Comparison of ENCODE assay signal across 26 cellular contexts in the genomic region with DNA sequence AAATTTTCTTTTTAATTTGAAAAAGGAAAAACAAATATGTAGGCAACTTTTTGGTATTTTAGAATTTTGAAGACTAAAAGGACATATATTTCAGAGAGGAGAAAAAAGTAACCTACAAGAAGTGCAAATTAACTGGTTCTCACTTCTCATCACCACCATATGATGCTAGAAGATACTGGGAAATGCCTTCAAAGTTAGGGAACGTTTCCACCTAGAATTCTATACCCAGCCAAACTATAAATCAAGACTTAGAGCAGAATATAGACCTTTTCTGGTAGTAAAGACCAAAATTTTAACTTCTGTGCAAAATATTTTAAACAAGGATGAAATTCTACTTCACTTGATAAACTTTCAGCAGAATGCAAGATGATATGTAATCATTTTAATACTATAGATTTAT.
"Had no signal": no experiment of that assay in that cellular context is flagged by ENCODE, and none has a peak within 500 bp of the region (broad histone marks: within the 10 kb centered on the region; RNA-seq: fewer than 3 reads in every experiment).

No MANE protein-coding gene starts in this region.

- H3K4me1 ChIP-seq: breast epithelium, colonic mucosa, gastrocnemius medialis had no signal

- H3K27ac ChIP-seq: ascending aorta, cardiac muscle cell, colonic mucosa, gastrocnemius medialis had no signal

- ATAC-seq: activated CD4-positive, alpha-beta T cell treated with anti-CD3 and anti-CD28 coated beads for 36 hours; activated CD8-positive, alpha-beta memory T cell treated with anti-CD3 and anti-CD28 coated beads, Interleukin-2, amount 10 ng/mL, durations not matched to agents 7 days and 5 days; activated CD8-positive, alpha-beta T cell treated with anti-CD3 and anti-CD28 coated beads, Interleukin-2, amount 10 ng/mL, durations not matched to agents 7 days and 5 days; activated naive CD4-positive, alpha-beta T cell treated with anti-CD3 and anti-CD28 coated beads, Interleukin-2, amount 50 U/mL, for 72 hours; gastrocnemius medialis; heart left ventricle had no signal

- DNase-seq: activated CD4-positive, alpha-beta memory T cell treated with anti-CD3 and anti-CD28 coated beads for 36 hours; activated CD4-positive, alpha-beta T cell treated with anti-CD3 and anti-CD28 coated beads for 36 hours; activated CD4-positive, alpha-beta T cell treated with anti-CD3 and anti-CD28 coated beads, Interleukin-2, amount 10 ng/mL, durations not matched to agents 24 days and 14 days; activated CD4-positive, CD25-positive, alpha-beta regulatory T cell; activated CD4-positive, CD25-positive, alpha-beta regulatory T cell treated with anti-CD3 and anti-CD28 coated beads, Interleukin-2, amount 50 U/mL, for 72 hours; activated CD8-positive, alpha-beta memory T cell treated with anti-CD3 and anti-CD28 coated beads, Interleukin-2, amount 10 ng/mL, durations not matched to agents 7 days and 5 days; activated CD8-positive, alpha-beta memory T cell treated with anti-CD3 and anti-CD28 coated beads, Interleukin-2, amount 50 U/mL, for 4 hours; activated CD8-positive, alpha-beta T cell treated with anti-CD3 and anti-CD28 coated beads, Interleukin-2, amount 10 ng/mL, durations not matched to agents 7 days and 5 days; activated effector memory CD4-positive, alpha-beta T cell treated with anti-CD3 and anti-CD28 coated beads, Interleukin-2, amount 50 U/mL, for 16 hours; activated naive CD4-positive, alpha-beta T cell treated with anti-CD3 and anti-CD28 coated beads, Interleukin-2, amount 10 ng/mL, durations not matched to agents 7 days and 5 days; activated naive CD8-positive, alpha-beta T cell treated with anti-CD3 and anti-CD28 coated beads, Interleukin-2, amount 10 ng/mL, durations not matched to agents 7 days and 5 days; activated T-cell treated with anti-CD3 and anti-CD28 coated beads, Interleukin-2, amount 50 U/mL, for 1 hour; activated T-cell treated with anti-CD3 and anti-CD28 coated beads, Interleukin-2, amount 50 U/mL, for 48 hours; central memory CD4-positive, alpha-beta T cell; cerebellar nuclear complex; colonic mucosa; effector CD8-positive, alpha-beta T cell; gastrocnemius medialis; glutamatergic neuron; heart left ventricle; T-helper 2 cell had no signal

- H3K36me3 ChIP-seq: ascending aorta, breast epithelium, cardiac muscle cell, colonic mucosa, gastrocnemius medialis, heart left ventricle had no signal

- H3K27me3 ChIP-seq: ascending aorta, breast epithelium, cardiac muscle cell, colonic mucosa, gastrocnemius medialis, heart left ventricle had no signal

- FAIRE-seq: endometrium had no signal

- H3K4me3 ChIP-seq: ascending aorta, breast epithelium, cardiac muscle cell, colonic mucosa, gastrocnemius medialis, heart left ventricle had no signal

- H3K9me3 ChIP-seq: ascending aorta, breast epithelium, colonic mucosa had no signal
